1 cellular context compared by ENCODE assay signal in genomic region chr1:116311756-116312691, GRCh38.
TF ChIP-seq lines count a peak whose summit lies in the region.

No MANE protein-coding gene starts in this region.

TF ChIP-seq in HEK293, 187 proteins besides CTCF, POLR2A, EP300 and RAD21 (continued from another document):
- TF ChIP-seq ZNF423 (tag by site-specific recombination; IDR thresholded peaks at IDR 0.05) (no peak), ZBTB21 (tag by site-specific recombination; IDR thresholded peaks at IDR 0.05) (no peak), ZNF626 (tag by site-specific recombination; IDR thresholded peaks at IDR 0.05) (no peak), KLF17 (tag by site-specific recombination; IDR thresholded peaks at IDR 0.05) (no peak), ZNF843 (tag by site-specific recombination; IDR thresholded peaks at IDR 0.05) (no peak)
